ENCODE assay signal across 8 cellular contexts in the genomic region with DNA sequence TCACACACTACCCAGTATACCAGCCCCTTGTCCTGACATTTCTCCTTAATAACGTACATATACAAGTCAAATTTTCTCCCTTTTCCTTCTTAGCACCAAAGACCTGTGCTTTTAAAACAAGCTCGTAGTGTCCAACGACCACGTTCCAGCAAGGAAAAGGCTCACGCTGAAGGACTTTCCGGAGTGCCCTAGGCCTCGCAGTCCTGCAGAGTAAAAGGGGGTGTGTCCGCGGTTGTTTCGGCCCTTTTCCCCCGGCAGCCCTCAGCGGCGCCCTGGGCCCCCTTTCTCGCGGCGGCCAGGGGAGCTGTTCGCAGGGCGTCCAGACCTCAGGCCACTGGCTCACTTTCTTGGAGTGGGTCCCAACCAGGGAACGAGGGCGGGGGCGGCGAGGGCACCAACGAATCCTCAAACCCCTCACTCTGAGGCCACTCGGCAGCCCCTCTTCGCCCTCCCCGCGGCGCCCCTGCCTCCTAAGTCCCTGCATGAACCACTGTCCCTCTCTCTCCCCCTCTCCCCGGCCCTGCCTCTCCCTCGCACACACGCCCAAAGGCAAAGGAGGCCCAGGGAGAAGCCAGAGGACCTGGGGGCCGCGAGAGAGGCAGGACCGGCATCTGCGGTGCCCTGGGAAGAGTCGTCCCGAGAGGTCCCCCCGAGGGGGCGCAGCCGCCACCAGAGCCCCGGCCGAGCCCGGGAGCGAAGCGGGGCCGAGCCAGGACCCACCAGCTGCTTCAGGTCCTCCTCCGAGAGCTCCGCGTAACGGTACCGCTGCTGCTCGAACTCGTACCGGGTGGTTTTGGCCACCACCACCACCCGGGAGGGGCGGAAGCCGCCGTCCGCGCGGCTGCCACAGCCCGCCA. TPM values are rescaled to one million over a fixed set of nuclear protein-coding genes. Genes with fewer than 3 reads are reported as not detected.
DNase-seq lines count a peak whose midpoint lies in the region; ATAC-seq and TF ChIP-seq lines count a peak whose summit lies in the region.

No MANE protein-coding gene starts in this region.

- ATAC-seq in GM18517 (IDR thresholded peaks at IDR 0.05; ENCODE audit: unreplicated experiment) (peak; percentile 25), HG03066 (IDR thresholded peaks at IDR 0.05; ENCODE audit: low read depth, unreplicated experiment) (peak; percentile 35), memory B cell (ENCODE audit: low read depth) (no peak)

- H3K27me3 ChIP-seq in endocrine pancreas (ENCODE audit: control insufficient read depth, insufficient read depth, low read length), result no peaks in the 10 kb centered on the region

- H3K4me3 ChIP-seq in AG04449 (ENCODE audit: low read depth, low read length), result peak overlapping the region; percentile 78
- H3K4me3 ChIP-seq in endocrine pancreas (ENCODE audit: control insufficient read depth, insufficient read depth, low read length), result peak overlapping the region; percentile 82

- H3K4me1 Mint-ChIP-seq in memory B cell, result peaks cover 33% of the 10 kb centered on the region

- H3K9me3 Mint-ChIP-seq in memory B cell, result peaks cover 1% of the 10 kb centered on the region

- POLR2A ChIA-PET in AG04449 (lab: Yijun Ruan, JAX), result interaction anchor here (0.7 to 2.2 kb wide), 3 partner anchors 38 to 90 kb away, joined by 3 to 8 read pairs (median 4); a partner anchor contains a TSS

- peak overlapping the region; percentile 90 for H3K4me3 Mint-ChIP-seq in memory B cell

- H3K36me3 ChIP-seq in endocrine pancreas (ENCODE audit: control insufficient read depth, insufficient read depth, low read length), result no peaks in the 10 kb centered on the region

- H3K27ac Mint-ChIP-seq in memory B cell, result peak overlapping the region; percentile 89

- H3K36me3 Mint-ChIP-seq in memory B cell, result no peaks in the 10 kb centered on the region

- H3K4me1 ChIP-seq in endocrine pancreas (ENCODE audit: control insufficient read depth, insufficient read depth, low read length), result peaks cover 33% of the 10 kb centered on the region

- no peaks in the 10 kb centered on the region for H3K27me3 Mint-ChIP-seq in memory B cell

- CTCF ChIA-PET in AG04449 (lab: Yijun Ruan, JAX), result interaction anchor here (0.6 to 4.8 kb wide), 33 partner anchors 8 to 451 kb away, joined by 3 to 31 read pairs (median 5); a partner anchor contains a TSS

- no peak for DNase-seq in AG04449 (ENCODE audit: low read depth, low spot score)
- peak; percentile 21 for DNase-seq in NCI-H460 (ENCODE audit: extremely low read depth, low read depth)
- DNase-seq in activated CD8-positive, alpha-beta memory T cell treated with anti-CD3 and anti-CD28 coated beads for 4 hours (ENCODE audit: low read depth in 2 of 2), result peak; percentile 5 to 8
- DNase-seq in memory B cell (ENCODE audit: low spot score in 2 of 2), result peak in 1 of 2 donors; percentile 30
- DNase-seq in stimulated activated CD8-positive, alpha-beta memory T cell treated with anti-CD3 and anti-CD28 coated beads, Interleukin-2, amount 100 ng/mL, for 1 hour (ENCODE audit: low read depth in 2 of 2), result peak; percentile 1 to 9

- no peaks in the 10 kb centered on the region for H3K9me3 ChIP-seq in endocrine pancreas (ENCODE audit: control insufficient read depth, low read length)

- peak; percentile 4 for TF ChIP-seq CTCF in AG04449 (IDR thresholded peaks at IDR 0.05; ENCODE audit: insufficient read depth, low read length, missing control alignments)

- peak overlapping the region; percentile 62 for H3K9ac ChIP-seq in endocrine pancreas (ENCODE audit: control insufficient read depth, insufficient read depth, low read length)

RNA-seq across cellular contexts. Expression of a gene that starts 0.7 kb away (rescaled TPM):
- 27.3 and 33.6 TPM in 2 replicates for total RNA-seq in NCI-H460 (2014; rRNA removed; shearing (Covaris generic))
- polyA plus RNA-seq in NCI-H460 (2014; cell fraction: nucleus; rRNA removed), result 24.9 and 37.0 TPM in 2 replicates
